In the genomic region with DNA sequence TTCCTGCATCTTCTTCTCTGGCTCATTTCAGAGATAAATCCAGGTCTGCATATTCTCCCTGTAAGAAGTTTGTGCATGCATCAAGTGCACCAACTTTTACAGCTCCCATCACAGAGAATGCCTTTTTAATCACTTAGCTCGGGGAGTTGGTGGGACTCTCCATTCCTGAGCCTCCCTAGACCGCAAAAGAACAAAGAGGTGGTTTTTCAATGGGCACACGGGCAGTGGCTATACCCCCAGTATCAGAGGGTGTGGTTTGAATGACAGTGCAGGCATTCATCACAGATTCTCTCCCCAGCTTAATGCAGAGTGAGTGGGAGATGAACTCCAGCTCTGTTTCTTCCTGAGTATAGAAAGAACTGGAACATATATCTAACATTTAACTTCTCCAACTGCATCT, we compare ENCODE assay signal across 19 cellular contexts.
"Had no signal": no experiment of that assay in that cellular context is flagged by ENCODE, and none has a peak within 500 bp of the region (broad histone marks: within the 10 kb centered on the region; RNA-seq: fewer than 3 reads in every experiment).

No MANE protein-coding gene starts in this region.

- H3K27ac ChIP-seq: colonic mucosa, foreskin keratinocyte, hepatocyte, neutrophil, tibial nerve, upper lobe of right lung had no signal

- H2AFZ ChIP-seq: hepatocyte had no signal

- DNase-seq: colonic mucosa; dermis blood vessel endothelial cell; foreskin keratinocyte; head of caudate nucleus; left colon; left ventricle myocardium superior; mesenchymal stem cell; midbrain; posterior cingulate gyrus; right cardiac atrium; small intestine; stimulated activated CD4-positive, alpha-beta T cell treated with anti-CD3 and anti-CD28 coated beads, Interleukin-12 subunit alpha, Interleukin-12 subunit beta, amount 100 ng/mL, for 4 hours; stimulated activated CD4-positive, alpha-beta T cell treated with anti-CD3 and anti-CD28 coated beads, Interleukin-2, amount 100 ng/mL, for 48 hours; upper lobe of right lung had no signal

- H3K4me3 ChIP-seq: colonic mucosa, hepatocyte, lung, tibial nerve, upper lobe of right lung had no signal

- H3K79me2 ChIP-seq: hepatocyte had no signal

- H3K27me3 ChIP-seq: colonic mucosa, foreskin keratinocyte, hepatocyte, neutrophil, tibial nerve, upper lobe of right lung had no signal

- H3K4me2 ChIP-seq: hepatocyte had no signal

- ATAC-seq: foreskin keratinocyte; left colon; left ventricle myocardium superior; natural killer cell treated with Interleukin-12 subunit alpha and Interleukin-12 subunit beta and Interleukin-15 and Interleukin-18, amount 100 ng/mL, for 72 hours; right cardiac atrium; upper lobe of right lung had no signal

- FAIRE-seq: small intestine had no signal

- H3K9me3 ChIP-seq: colonic mucosa, neutrophil, upper lobe of right lung had no signal

- H3K36me3 ChIP-seq: colonic mucosa, neutrophil, upper lobe of right lung had no signal

- H3K4me1 ChIP-seq: colonic mucosa, foreskin keratinocyte, upper lobe of right lung had no signal
